Comparison of ENCODE assay signal across 11 cellular contexts in genomic region chr5:7779019-7779662, GRCh38.
A peak's percentile ranks its signal among the peaks of the same experiment; 100 is the strongest.
DNase-seq lines count a peak whose midpoint lies in the region; ATAC-seq and TF ChIP-seq lines count a peak whose summit lies in the region.
"Had no signal": no experiment of that assay in that cellular context is flagged by ENCODE, and none has a peak within 500 bp of the region (broad histone marks: within the 10 kb centered on the region; RNA-seq: fewer than 3 reads in every experiment).

No MANE protein-coding gene starts in this region.

- ATAC-seq in DND-41 (ENCODE audit: insufficient read depth, low read depth), result peak; percentile 98
- peak; percentile 75 for ATAC-seq in GM19395 (IDR thresholded peaks at IDR 0.05; ENCODE audit: unreplicated experiment)
- peak; percentile 78 for ATAC-seq in HG03469 (IDR thresholded peaks at IDR 0.05; ENCODE audit: unreplicated experiment)

- no peak overlapping the region for H3K4me3 ChIP-seq in DND-41 (ENCODE audit: low read depth in 1 of 2, low read length in 2 of 2)
- no peak overlapping the region for H3K4me3 ChIP-seq in foreskin fibroblast (ENCODE audit: low read depth in 1 of 2, low read length in 2 of 2)

- no peak overlapping the region for H3K9ac ChIP-seq in DND-41 (ENCODE audit: low read depth, low read length)

- no peak overlapping the region for H3K4me2 ChIP-seq in DND-41 (ENCODE audit: insufficient read depth, low read length)

- no peak overlapping the region for H3K27ac ChIP-seq in DND-41 (ENCODE audit: low read length)
- H3K27ac ChIP-seq in angular gyrus (ENCODE audit: low read depth, low read length), result peak overlapping the region; percentile 16

- TF ChIP-seq CTCF in DND-41 (IDR thresholded peaks at IDR 0.05; ENCODE audit: borderline replicate concordance, extremely low read depth, low read length, poor library complexity, severe bottlenecking), result no peak
- no peak for TF ChIP-seq CTCF in foreskin fibroblast (IDR thresholded peaks at IDR 0.05; ENCODE audit: low read depth, low read length)

- H2AFZ ChIP-seq in DND-41 (ENCODE audit: low read depth, low read length), result no peak overlapping the region

- no peaks in the 10 kb centered on the region for H3K79me2 ChIP-seq in DND-41 (ENCODE audit: insufficient read depth, low read length)

- H3K4me1 ChIP-seq in DND-41 (ENCODE audit: insufficient read depth, low read length), result peaks cover 14% of the 10 kb centered on the region

- H4K20me1 ChIP-seq in DND-41 (ENCODE audit: insufficient read depth, low read length), result peaks cover 7% of the 10 kb centered on the region; the same call in 1 of the 2 replicates

- no peaks in the 10 kb centered on the region for H3K9me3 ChIP-seq in DND-41 (ENCODE audit: insufficient read depth, low read length, severe bottlenecking)

- H3K36me3 ChIP-seq in DND-41 (ENCODE audit: insufficient read depth, low read length), result no peaks in the 10 kb centered on the region

- peaks cover 31% of the 10 kb centered on the region for H3K27me3 ChIP-seq in DND-41 (ENCODE audit: insufficient read depth, low read length, poor library complexity)

- DNase-seq in DND-41 (peak; percentile 66), NCI-H226 (no peak), ecto neural progenitor cell (ENCODE audit: low spot score) (no peak), foreskin fibroblast (no peak), NCI-H446 treated with DMSO at 0.1 percent for 48 hours (lab: John Stamatoyannopoulos, UW) (no peak)
- DNase-seq: mesendoderm, NCI-H1105, substantia nigra had no signal
